In the genomic region with DNA sequence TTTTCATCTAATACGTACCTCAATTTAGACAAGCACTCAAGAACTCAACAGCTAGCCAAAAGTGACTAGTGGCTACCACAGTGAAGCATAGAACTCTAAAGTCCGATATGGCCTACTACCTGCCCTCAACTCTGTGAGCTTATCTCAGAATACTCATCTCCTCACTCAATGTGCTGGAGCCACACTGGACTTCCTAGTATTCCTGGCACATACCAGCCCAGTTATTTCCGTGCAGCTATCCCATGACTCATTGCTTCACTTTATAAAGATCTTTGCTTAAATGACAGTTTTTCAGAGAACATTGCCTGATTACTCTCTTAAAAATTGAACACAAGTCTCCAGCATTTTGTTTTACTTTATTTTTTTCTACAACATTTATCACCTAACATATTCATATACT, we compare ENCODE assay signal across 30 cellular contexts.
DNase-seq lines count a peak whose midpoint lies in the region; ATAC-seq and TF ChIP-seq lines count a peak whose summit lies in the region.
"Had no signal": no experiment of that assay in that cellular context is flagged by ENCODE, and none has a peak within 500 bp of the region (broad histone marks: within the 10 kb centered on the region; RNA-seq: fewer than 3 reads in every experiment).

No MANE protein-coding gene starts in this region.

- no peak overlapping the region for H3K14ac ChIP-seq in trophoblast cell (ENCODE audit: low read length)

- no CpG with 5 or more reads among the region's 3 CpGs for WGBS in trophoblast cell (ENCODE audit: extremely low coverage, insufficient coverage, insufficient read length)

- H2AFZ ChIP-seq in PC-3 (ENCODE audit: low read length) (no peak overlapping the region), trophoblast cell (ENCODE audit: insufficient read depth, low read length, poor library complexity) (no peak overlapping the region)
- H2AFZ ChIP-seq: neural progenitor cell, parathyroid adenoma had no signal

- no peak overlapping the region for H3K4me2 ChIP-seq in PC-3 (ENCODE audit: low read length)
- no peak overlapping the region for H3K4me2 ChIP-seq in trophoblast cell (ENCODE audit: low read length)
- H3K4me2 ChIP-seq: neural progenitor cell, smooth muscle cell had no signal

- H4K91ac ChIP-seq in trophoblast cell (ENCODE audit: low read depth, low read length): no peak overlapping the region

- no peaks in the 10 kb centered on the region for H3K27me3 Mint-ChIP-seq in endothelial cell (ENCODE audit: unreplicated experiment)
- H3K27me3 Mint-ChIP-seq: activated naive CD4-positive, alpha-beta T cell treated with anti-CD3 and anti-CD28 coated beads, Interleukin-2, amount 10 ng/mL, durations not matched to agents 7 days and 5 days; CD4-positive, alpha-beta T cell had no signal

- H3K27ac Mint-ChIP-seq in endothelial cell (ENCODE audit: unreplicated experiment): no peak overlapping the region
- H3K27ac Mint-ChIP-seq: activated naive CD4-positive, alpha-beta T cell treated with anti-CD3 and anti-CD28 coated beads, Interleukin-2, amount 10 ng/mL, durations not matched to agents 7 days and 5 days; activated T-helper 1 cell treated with anti-CD3 and anti-CD28 coated beads, Interleukin-12 subunit alpha, Interleukin-12 subunit beta, Interleukin-2, Interleukin-4 antibody, amounts not matched to agents 30 ng/mL and 10 ng/mL and 1 ng/mL, durations not matched to agents 14 hours and 24 hours and 36 hours; CD4-positive, alpha-beta T cell; H9; neural progenitor cell had no signal

- no peak overlapping the region for H2BK120ac ChIP-seq in trophoblast cell (ENCODE audit: insufficient read depth, low read length, poor library complexity)

- intact Hi-C loops in PC-3 (cut with micrococcal nuclease): no loop called here

- no peaks in the 10 kb centered on the region for H3K79me1 ChIP-seq in trophoblast cell (ENCODE audit: low read length)

- no peak overlapping the region for H4K8ac ChIP-seq in trophoblast cell (ENCODE audit: low read depth, low read length)

- no peak overlapping the region for H2AK5ac ChIP-seq in trophoblast cell (ENCODE audit: low read length)

- H3K27ac ChIP-seq in PC-3 (ENCODE audit: low read length) (no peak overlapping the region), trophoblast cell (ENCODE audit: low read depth, low read length) (no peak overlapping the region)
- H3K27ac ChIP-seq: adrenal gland, brain microvascular endothelial cell, left lung, neural progenitor cell, parathyroid adenoma, right atrium auricular region, SK-N-MC, testis had no signal

- no peak overlapping the region for H3K18ac ChIP-seq in trophoblast cell (ENCODE audit: low read length)

- no peak overlapping the region for H3K9ac ChIP-seq in PC-3 (ENCODE audit: low read length)
- no peak overlapping the region for H3K9ac ChIP-seq in trophoblast cell (ENCODE audit: low read length)
- H3K9ac ChIP-seq: neural progenitor cell, parathyroid adenoma had no signal

- H3K4me1 ChIP-seq in PC-3 (ENCODE audit: insufficient read depth, low read length) (no peaks in the 10 kb centered on the region), trophoblast cell (ENCODE audit: control insufficient read depth in 1 of 2, insufficient read depth in 2 of 2, low read length in 2 of 2) (no peaks in the 10 kb centered on the region)
- H3K4me1 ChIP-seq: adrenal gland, left lung, neural progenitor cell, parathyroid adenoma, right atrium auricular region, testis had no signal

- no peak overlapping the region for H3K4ac ChIP-seq in trophoblast cell (ENCODE audit: low read depth, low read length)

- H3K36me3 ChIP-seq in PC-3 (ENCODE audit: low read depth, low read length) (no peaks in the 10 kb centered on the region), trophoblast cell (ENCODE audit: control insufficient read depth in 1 of 2, insufficient read depth in 2 of 2, low read length in 2 of 2) (no peaks in the 10 kb centered on the region)
- H3K36me3 ChIP-seq: adrenal gland, brain microvascular endothelial cell, left lung, right atrium auricular region had no signal

- H2BK12ac ChIP-seq in trophoblast cell (ENCODE audit: low read length): no peak overlapping the region

- no peaks in the 10 kb centered on the region for H4K20me1 ChIP-seq in PC-3 (ENCODE audit: low read length)

- H3K4me1 Mint-ChIP-seq in endothelial cell (ENCODE audit: unreplicated experiment): no peaks in the 10 kb centered on the region
- H3K4me1 Mint-ChIP-seq: activated naive CD4-positive, alpha-beta T cell treated with anti-CD3 and anti-CD28 coated beads, Interleukin-2, amount 10 ng/mL, durations not matched to agents 7 days and 5 days; neural progenitor cell had no signal

- POLR2A ChIA-PET in PC-3 (lab: Charles Lee; ENCODE audit: unreplicated experiment): no interaction called here

- H3K9me2 ChIP-seq in PC-3 (replicated peaks; ENCODE audit: low read length): no peaks in the 10 kb centered on the region

- H3K79me2 ChIP-seq in PC-3 (ENCODE audit: low read length): no peaks in the 10 kb centered on the region
- no peaks in the 10 kb centered on the region for H3K79me2 ChIP-seq in trophoblast cell (ENCODE audit: control insufficient read depth, insufficient read depth, low read length, poor library complexity)
- H3K79me2 ChIP-seq: parathyroid adenoma had no signal

- ATAC-seq in PC-3 (peak; percentile 48; the same call in 1 of the 2 replicates), HG03565 (IDR thresholded peaks at IDR 0.05; ENCODE audit: unreplicated experiment) (no peak)
- ATAC-seq: activated CD4-positive, CD25-positive, alpha-beta regulatory T cell treated with anti-CD3 and anti-CD28 coated beads, Interleukin-2, amount 50 U/mL, for 24 hours; GM12878; HepG2; left lung; stimulated activated naive CD8-positive, alpha-beta T cell treated with anti-CD3 and anti-CD28 coated beads, Interleukin-15, Interleukin-2, amounts not matched to agents 100 U/mL and 50 U/mL, for 24 hours had no signal

- no peaks in the 10 kb centered on the region for H3K9me3 ChIP-seq in PC-3 (ENCODE audit: low read length)
- peaks cover 2% of the 10 kb centered on the region for H3K9me3 ChIP-seq in trophoblast cell (ENCODE audit: insufficient read depth, low read depth, low read length)
- H3K9me3 ChIP-seq: adrenal gland, right atrium auricular region, testis had no signal

- no peaks in the 10 kb centered on the region for H3K9me3 Mint-ChIP-seq in endothelial cell (ENCODE audit: unreplicated experiment)

- DNase-seq in ELR (ENCODE audit: low read depth) (peak; percentile 62), PC-3 (peak; percentile 4), dermis microvascular lymphatic vessel endothelial cell (ENCODE audit: low read depth in 2 of 2) (peak; percentile 42 to 63), trophoblast cell (peak; percentile 28 to 60), RPMI8226 (no peak), endothelial cell (ENCODE audit: low spot score) (no peak)
- DNase-seq: activated CD4-positive, alpha-beta T cell treated with anti-CD3 and anti-CD28 coated beads, Interleukin-2, amount 50 U/mL, for 4 hours; activated CD8-positive, alpha-beta memory T cell treated with anti-CD3 and anti-CD28 coated beads, Interleukin-2, amount 50 U/mL, for 4 hours; activated naive CD4-positive, alpha-beta T cell treated with anti-CD3 and anti-CD28 coated beads, Interleukin-2, amount 10 ng/mL, durations not matched to agents 7 days and 5 days; brain microvascular endothelial cell; CD4-positive, alpha-beta T cell; H9; left lung; mesendoderm; NCI-H146; NCI-H2107; stimulated activated naive CD8-positive, alpha-beta T cell treated with anti-CD3 and anti-CD28 coated beads, Interleukin-15, Interleukin-2, amounts not matched to agents 100 U/mL and 50 U/mL, for 24 hours; T-helper 2 cell; testis had no signal

- no TSS peak for BruUV-seq in PC-3 (replicated peaks; lab: Mats Ljungman, UMichigan)

- no peak overlapping the region for H4K12ac ChIP-seq in trophoblast cell (ENCODE audit: low read depth, low read length)

- CTCF ChIA-PET in PC-3 (lab: Charles Lee): no interaction called here

- H3K27me3 ChIP-seq in PC-3 (ENCODE audit: low read length) (no peaks in the 10 kb centered on the region), trophoblast cell (ENCODE audit: insufficient read depth, low read length) (no peaks in the 10 kb centered on the region)
- H3K27me3 ChIP-seq: adrenal gland, brain microvascular endothelial cell, left lung, neural progenitor cell, right atrium auricular region, testis had no signal

- no peak overlapping the region for H3K4me3 ChIP-seq in PC-3 (ENCODE audit: low read length)
- H3K4me3 ChIP-seq in trophoblast cell (ENCODE audit: low read depth, low read length): no peak overlapping the region
- H3K4me3 ChIP-seq: adrenal gland, GM12878, left lung, neural progenitor cell, right atrium auricular region, SK-N-MC, smooth muscle cell, testis had no signal

- H2BK5ac ChIP-seq in trophoblast cell (ENCODE audit: low read depth, low read length, poor library complexity): no peak overlapping the region

- no peaks in the 10 kb centered on the region for H3K36me3 Mint-ChIP-seq in endothelial cell (ENCODE audit: low read depth, unreplicated experiment)
- H3K36me3 Mint-ChIP-seq: activated naive CD4-positive, alpha-beta T cell treated with anti-CD3 and anti-CD28 coated beads, Interleukin-2, amount 10 ng/mL, durations not matched to agents 7 days and 5 days had no signal

- H3K4me3 Mint-ChIP-seq in endothelial cell (ENCODE audit: unreplicated experiment): no peak overlapping the region
- H3K4me3 Mint-ChIP-seq: activated naive CD4-positive, alpha-beta T cell treated with anti-CD3 and anti-CD28 coated beads, Interleukin-2, amount 10 ng/mL, durations not matched to agents 7 days and 5 days; activated T-helper 1 cell treated with anti-CD3 and anti-CD28 coated beads, Interleukin-12 subunit alpha, Interleukin-12 subunit beta, Interleukin-2, Interleukin-4 antibody, amounts not matched to agents 30 ng/mL and 10 ng/mL and 1 ng/mL, durations not matched to agents 14 hours and 24 hours and 36 hours; CD4-positive, alpha-beta T cell; H9; neural progenitor cell had no signal

- TF ChIP-seq CTCF in PC-3 (conservative IDR thresholded peaks at IDR 0.05; ENCODE audit: low read depth, low read length): no peak
- TF ChIP-seq CTCF in endothelial cell (IDR thresholded peaks at IDR 0.05; ENCODE audit: unreplicated experiment): no peak

- H3K23ac ChIP-seq in trophoblast cell (ENCODE audit: low read length): no peak overlapping the region

- H3F3A ChIP-seq in PC-3 (ENCODE audit: low read length, unreplicated experiment): no peaks in the 10 kb centered on the region

Comparison
In these comparisons a context has a peak if more than half of its experiments do, and no peak if none do; other contexts are left out.
1. DNase-seq: peak in ELR (single experiment), PC-3 (single experiment), dermis microvascular lymphatic vessel endothelial cell (2 of 2) and trophoblast cell (2 of 2); none in RPMI8226 (single experiment) and endothelial cell (single experiment).